Comparison of ENCODE assay signal across 13 cellular contexts in genomic region chr1:42439940-42440339, GRCh38. TPM values are rescaled to one million over a fixed set of nuclear protein-coding genes. Genes with fewer than 3 reads are reported as not detected.
DNase-seq lines count a peak whose midpoint lies in the region; ATAC-seq, FAIRE-seq and TF ChIP-seq lines count a peak whose summit lies in the region.
"Had no signal": no experiment of that assay in that cellular context is flagged by ENCODE, and none has a peak within 500 bp of the region (broad histone marks: within the 10 kb centered on the region; RNA-seq: fewer than 3 reads in every experiment).

No MANE protein-coding gene starts in this region.

- H4K20me1 ChIP-seq in HepG2 (ENCODE audit: insufficient read depth, low read length): no peaks in the 10 kb centered on the region

- H2AFZ ChIP-seq in HepG2 (ENCODE audit: low read length): no peak overlapping the region
- H2AFZ ChIP-seq: GM23338 had no signal

- 0% methylated on average over 2 of the region's 2 CpGs for WGBS in HepG2 (ENCODE audit: low lambda C conversion rate)

- FAIRE-seq in HepG2 (lab: Jason Lieb, UNC): no peak

- no peak for TF ChIP-seq POLR2A in HepG2 (IDR thresholded peaks at IDR 0.05; ENCODE audit: insufficient read depth in 1 of 2, low read depth in 2 of 2, low read length in 2 of 2)

- no peaks in the 10 kb centered on the region for H3K27me3 ChIP-seq in HepG2 (ENCODE audit: control insufficient read depth in 1 of 2, insufficient read depth in 2 of 2, low read length in 2 of 2)
- H3K27me3 ChIP-seq: spleen had no signal

- no peaks in the 10 kb centered on the region for H3K9me3 ChIP-seq in HepG2 (ENCODE audit: low read length)
- H3K9me3 ChIP-seq: spleen had no signal

- no peak for TF ChIP-seq RAD21 in HepG2 (CRISPR knock-in tag; IDR thresholded peaks at IDR 0.05)

- H3K4me1 ChIP-seq in HepG2 (ENCODE audit: insufficient read depth, low read length): 0 out of 2 replicates have a peak, but pooled peaks cover 5% of the 10 kb centered on the region
- H3K4me1 ChIP-seq: spleen had no signal

- TF ChIP-seq EP300 in HepG2 (IDR thresholded peaks at IDR 0.05; ENCODE audit: low read depth in 2 of 2, low read length in 2 of 2) (no peak; a peak in 1 of 4 replicates), HepG2 (CRISPR knock-in tag; IDR thresholded peaks at IDR 0.05; ENCODE audit: borderline replicate concordance) (no peak)

- H3K4me3 ChIP-seq in HepG2 (replicated peaks in 1 of 3; ENCODE audit: insufficient read depth in 1 of 3, low read depth in 2 of 3, low read length in 3 of 3): no peak overlapping the region
- H3K4me3 ChIP-seq: GM23338, spleen had no signal

- TF ChIP-seq CTCF in HepG2 (CRISPR knock-in tag; IDR thresholded peaks at IDR 0.05) (no peak), GM10248 (IDR thresholded peaks at IDR 0.05; ENCODE audit: control extremely low read depth, extremely low read depth, low read depth, missing control alignments) (no peak)

- intact Hi-C loops in HepG2 (cut with micrococcal nuclease; ENCODE audit: unreplicated experiment): no loop called here

- peak; percentile 57 for DNase-seq in Caki2 (ENCODE audit: low read depth)
- DNase-seq in M059J (ENCODE audit: low read depth): peak; percentile 68
- DNase-seq in dermis blood vessel endothelial cell: peak; percentile 73
- DNase-seq in HepG2 (ENCODE audit: low spot score): peak; percentile 35
- no peak for DNase-seq in activated naive CD4-positive, alpha-beta T cell treated with anti-CD3 and anti-CD28 coated beads, Interleukin-2, amount 50 U/mL, for 16 hours
- no peak for DNase-seq in anterior cingulate cortex (lab: John Stamatoyannopoulos, UW)
- DNase-seq in GM10248 (ENCODE audit: extremely low spot score): no peak
- DNase-seq in NK-92 (lab: John Stamatoyannopoulos, UW; ENCODE audit: unreplicated experiment): no peak
- DNase-seq: CD4-positive, alpha-beta memory T cell; effector memory CD4-positive, alpha-beta T cell; NCI-H2171; spleen had no signal

- no TSS peak for BruUV-seq in HepG2 (replicated peaks; lab: Mats Ljungman, UMichigan)

- H3K79me2 ChIP-seq in HepG2 (ENCODE audit: insufficient read depth, low read length): no peaks in the 10 kb centered on the region

- POLR2A ChIA-PET in HepG2 (lab: Yijun Ruan, JAX): no interaction called here
- POLR2A ChIA-PET in GM10248 (lab: Yijun Ruan, JAX): no interaction called here

- peak; percentile 28; the same call in 1 of the 3 replicates for ATAC-seq in HepG2
- ATAC-seq: GM23338 had no signal

- no peaks in the 10 kb centered on the region for H3K36me3 ChIP-seq in HepG2 (replicated peaks in 1 of 2; ENCODE audit: control insufficient read depth in 1 of 2, insufficient read depth in 2 of 2, low read length in 2 of 2)
- H3K36me3 ChIP-seq: spleen had no signal

- no peak overlapping the region for H3K27ac ChIP-seq in HepG2 (ENCODE audit: extremely low read length, insufficient read depth, low read length)
- H3K27ac ChIP-seq: spleen had no signal

- no peak overlapping the region; the same call in 1 of the 2 replicates for H3K4me2 ChIP-seq in HepG2 (ENCODE audit: low read depth, low read length)
- H3K4me2 ChIP-seq: GM23338 had no signal

- CTCF ChIA-PET in HepG2 (lab: Yijun Ruan, JAX; ENCODE audit: low intra/inter-chr PET ratio, low total read pairs): no interaction called here
- CTCF ChIA-PET in GM10248 (lab: Yijun Ruan, JAX): interaction anchor here (1.2 kb wide), 1 partner anchor 10 kb away, joined by 5 read pairs; no protein-coding TSS in a partner anchor

- in situ Hi-C loops in Caki2 (cut with HindIII; ENCODE audit: low pct_unique_long_range_greater_than_20kb, low sequenced_read_pairs) (no loop called here), HepG2 (cut with HindIII; ENCODE audit: extremely low pct_ligation_motif_present, low pct_unique_long_range_greater_than_20kb) (no loop called here)

- H3K9ac ChIP-seq in HepG2 (ENCODE audit: insufficient read depth, low read depth, low read length): no peak overlapping the region

RNA-seq across cellular contexts. Expression of gene ZMYND12, which starts 15.9 kb away (rescaled TPM):
- total RNA-seq in Caki2 (2014; rRNA removed; shearing (Covaris generic); ENCODE audit: low replicate concordance): 0.68 TPM in 1 of 2 replicates, not detected in the other
- 0.10 TPM in 1 of 2 replicates, not detected in the other for total RNA-seq in M059J (2014; rRNA removed; shearing (Covaris generic))
- total RNA-seq in dermis blood vessel endothelial cell (0.47 and 1.0 TPM in 2 replicates), HepG2 (2016; rRNA removed; fragmentation: Illumina TruSeq; extraction: Trizol) (0.13 TPM in 1 of 2 replicates, not detected in the other)
- total RNA-seq in HepG2 (2016; cell fraction: cytosol; rRNA removed; fragmentation: Illumina TruSeq; extraction: Trizol; ENCODE audit: low read depth): 0.18 and 0.51 TPM in 2 replicates
- 0.42 and 0.45 TPM in 2 replicates for total RNA-seq in HepG2 (2016; cell fraction: insoluble cytoplasmic fraction; rRNA removed; fragmentation: Illumina TruSeq; extraction: Trizol)
- total RNA-seq in HepG2 (2016; cell fraction: membrane; rRNA removed; fragmentation: Illumina TruSeq; extraction: Trizol): 0.21 and 0.65 TPM in 2 replicates
- total RNA-seq in HepG2 (2016; cell fraction: nucleus; rRNA removed; fragmentation: Illumina TruSeq; extraction: Trizol): not detected in 2 replicates
- 0.29 and 0.71 TPM in 2 replicates for polyA plus RNA-seq in HepG2 (2011; rRNA removed)
- polyA plus RNA-seq in HepG2 (2011; cell fraction: cytosol; rRNA removed): 0.16 and 0.18 TPM in 2 replicates
- 0.23 TPM in 1 of 2 replicates, not detected in the other for polyA plus RNA-seq in HepG2 (2011; cell fraction: nucleus; rRNA removed)
- polyA plus RNA-seq in HepG2 (2012): 0.15 and 0.20 TPM in 2 replicates
- 0.19 TPM in 1 of 2 replicates, not detected in the other for polyA plus RNA-seq in HepG2 (2016; cell fraction: cytosol; fragmentation: Illumina TruSeq; extraction: Trizol; ENCODE audit: low read depth)
- polyA plus RNA-seq in HepG2 (2016; cell fraction: insoluble cytoplasmic fraction; fragmentation: Illumina TruSeq; extraction: Trizol; ENCODE audit: low read depth): 0.37 and 0.66 TPM in 2 replicates
- 0.17 and 0.34 TPM in 2 replicates for polyA plus RNA-seq in HepG2 (2016; cell fraction: membrane; fragmentation: Illumina TruSeq; extraction: Trizol; ENCODE audit: low read depth)
- 0.44 TPM in 1 of 2 replicates, not detected in the other for polyA plus RNA-seq in HepG2 (2016; cell fraction: nucleus; fragmentation: Illumina TruSeq; extraction: Trizol; ENCODE audit: insufficient read depth, low read depth)
- not detected in 2 replicates for polyA minus RNA-seq in HepG2 (2011; rRNA and poly(A)+ RNA removed; ENCODE audit: low replicate concordance)
- polyA minus RNA-seq in HepG2 (2011; cell fraction: cytosol; rRNA and poly(A)+ RNA removed): not detected in 2 replicates
- 0.77 and 0.87 TPM in 2 replicates for polyA minus RNA-seq in HepG2 (2011; cell fraction: nucleus; rRNA and poly(A)+ RNA removed)

RNA-seq across cellular contexts. Expression of gene PPCS, which starts 16.4 kb away (rescaled TPM):
- total RNA-seq in Caki2 (2014; rRNA removed; shearing (Covaris generic); ENCODE audit: low replicate concordance): 78.7 and 101 TPM in 2 replicates
- 60.5 and 81.7 TPM in 2 replicates for total RNA-seq in M059J (2014; rRNA removed; shearing (Covaris generic))
- total RNA-seq in dermis blood vessel endothelial cell (46.9 and 53.8 TPM in 2 replicates), HepG2 (2016; rRNA removed; fragmentation: Illumina TruSeq; extraction: Trizol) (38.9 and 51.0 TPM in 2 replicates)
- total RNA-seq in HepG2 (2016; cell fraction: cytosol; rRNA removed; fragmentation: Illumina TruSeq; extraction: Trizol; ENCODE audit: low read depth): 12.3 and 12.7 TPM in 2 replicates
- total RNA-seq in HepG2 (2016; cell fraction: insoluble cytoplasmic fraction; rRNA removed; fragmentation: Illumina TruSeq; extraction: Trizol): 38.3 and 49.7 TPM in 2 replicates
- total RNA-seq in HepG2 (2016; cell fraction: membrane; rRNA removed; fragmentation: Illumina TruSeq; extraction: Trizol): 27.0 and 27.1 TPM in 2 replicates
- total RNA-seq in HepG2 (2016; cell fraction: nucleus; rRNA removed; fragmentation: Illumina TruSeq; extraction: Trizol): 23.3 and 25.2 TPM in 2 replicates
- polyA plus RNA-seq in HepG2 (2011; rRNA removed): 13.4 and 14.5 TPM in 2 replicates
- polyA plus RNA-seq in HepG2 (2011; cell fraction: cytosol; rRNA removed): 17.1 and 38.8 TPM in 2 replicates
- 42.9 and 45.6 TPM in 2 replicates for polyA plus RNA-seq in HepG2 (2011; cell fraction: nucleus; rRNA removed)
- polyA plus RNA-seq in HepG2 (2012): 20.9 and 33.5 TPM in 2 replicates
- polyA plus RNA-seq in HepG2 (2016; cell fraction: cytosol; fragmentation: Illumina TruSeq; extraction: Trizol; ENCODE audit: low read depth): 13.5 and 16.3 TPM in 2 replicates
- polyA plus RNA-seq in HepG2 (2016; cell fraction: insoluble cytoplasmic fraction; fragmentation: Illumina TruSeq; extraction: Trizol; ENCODE audit: low read depth): 52.5 and 57.6 TPM in 2 replicates
- 21.2 and 23.0 TPM in 2 replicates for polyA plus RNA-seq in HepG2 (2016; cell fraction: membrane; fragmentation: Illumina TruSeq; extraction: Trizol; ENCODE audit: low read depth)
- 34.2 and 34.7 TPM in 2 replicates for polyA plus RNA-seq in HepG2 (2016; cell fraction: nucleus; fragmentation: Illumina TruSeq; extraction: Trizol; ENCODE audit: insufficient read depth, low read depth)
- polyA minus RNA-seq in HepG2 (2011; rRNA and poly(A)+ RNA removed; ENCODE audit: low replicate concordance): 18.4 and 22.8 TPM in 2 replicates
- 8.9 and 11.3 TPM in 2 replicates for polyA minus RNA-seq in HepG2 (2011; cell fraction: cytosol; rRNA and poly(A)+ RNA removed)
- 17.1 and 19.1 TPM in 2 replicates for polyA minus RNA-seq in HepG2 (2011; cell fraction: nucleus; rRNA and poly(A)+ RNA removed)

RNA-seq across cellular contexts. Expression of gene CCDC30, which starts 23.1 kb away (rescaled TPM):
- total RNA-seq in Caki2 (2014; rRNA removed; shearing (Covaris generic); ENCODE audit: low replicate concordance): 0.17 and 2.6 TPM in 2 replicates
- total RNA-seq in M059J (2014; rRNA removed; shearing (Covaris generic)): 0.34 TPM in 1 of 2 replicates, not detected in the other
- total RNA-seq in dermis blood vessel endothelial cell (0.28 and 0.68 TPM in 2 replicates), HepG2 (2016; rRNA removed; fragmentation: Illumina TruSeq; extraction: Trizol) (0.77 and 1.2 TPM in 2 replicates)
- 0.26 and 0.91 TPM in 2 replicates for total RNA-seq in HepG2 (2016; cell fraction: cytosol; rRNA removed; fragmentation: Illumina TruSeq; extraction: Trizol; ENCODE audit: low read depth)
- 0.56 and 0.84 TPM in 2 replicates for total RNA-seq in HepG2 (2016; cell fraction: insoluble cytoplasmic fraction; rRNA removed; fragmentation: Illumina TruSeq; extraction: Trizol)
- 0.48 and 0.74 TPM in 2 replicates for total RNA-seq in HepG2 (2016; cell fraction: membrane; rRNA removed; fragmentation: Illumina TruSeq; extraction: Trizol)
- total RNA-seq in HepG2 (2016; cell fraction: nucleus; rRNA removed; fragmentation: Illumina TruSeq; extraction: Trizol): 1.5 and 2.3 TPM in 2 replicates
- polyA plus RNA-seq in HepG2 (2011; rRNA removed): 0.25 and 0.29 TPM in 2 replicates
- polyA plus RNA-seq in HepG2 (2011; cell fraction: cytosol; rRNA removed): 0.17 and 0.37 TPM in 2 replicates
- 0.76 and 1.2 TPM in 2 replicates for polyA plus RNA-seq in HepG2 (2011; cell fraction: nucleus; rRNA removed)
- polyA plus RNA-seq in HepG2 (2012): 0.66 and 1.2 TPM in 2 replicates
- polyA plus RNA-seq in HepG2 (2016; cell fraction: cytosol; fragmentation: Illumina TruSeq; extraction: Trizol; ENCODE audit: low read depth): 0.37 and 1.2 TPM in 2 replicates
- 0.90 and 1.1 TPM in 2 replicates for polyA plus RNA-seq in HepG2 (2016; cell fraction: insoluble cytoplasmic fraction; fragmentation: Illumina TruSeq; extraction: Trizol; ENCODE audit: low read depth)
- polyA plus RNA-seq in HepG2 (2016; cell fraction: membrane; fragmentation: Illumina TruSeq; extraction: Trizol; ENCODE audit: low read depth): 0.55 and 1.2 TPM in 2 replicates
- 4.6 and 5.3 TPM in 2 replicates for polyA plus RNA-seq in HepG2 (2016; cell fraction: nucleus; fragmentation: Illumina TruSeq; extraction: Trizol; ENCODE audit: insufficient read depth, low read depth)
- polyA minus RNA-seq in HepG2 (2011; rRNA and poly(A)+ RNA removed; ENCODE audit: low replicate concordance): 0.50 and 1.3 TPM in 2 replicates
- polyA minus RNA-seq in HepG2 (2011; cell fraction: cytosol; rRNA and poly(A)+ RNA removed): 0.89 TPM in 1 of 2 replicates, not detected in the other
- polyA minus RNA-seq in HepG2 (2011; cell fraction: nucleus; rRNA and poly(A)+ RNA removed): 3.7 and 5.3 TPM in 2 replicates

RNA-seq across cellular contexts. Expression of gene RIMKLA, which starts 59.3 kb away (rescaled TPM):
- total RNA-seq in Caki2 (2014; rRNA removed; shearing (Covaris generic); ENCODE audit: low replicate concordance): 7.8 and 11.5 TPM in 2 replicates
- total RNA-seq in M059J (2014; rRNA removed; shearing (Covaris generic)): not detected in 2 replicates
- total RNA-seq in dermis blood vessel endothelial cell: under 0.01 and 0.05 TPM in 2 replicates
- 2.5 and 4.1 TPM in 2 replicates for total RNA-seq in HepG2 (2016; rRNA removed; fragmentation: Illumina TruSeq; extraction: Trizol)
- 1.2 and 1.5 TPM in 2 replicates for total RNA-seq in HepG2 (2016; cell fraction: cytosol; rRNA removed; fragmentation: Illumina TruSeq; extraction: Trizol; ENCODE audit: low read depth)
- total RNA-seq in HepG2 (2016; cell fraction: insoluble cytoplasmic fraction; rRNA removed; fragmentation: Illumina TruSeq; extraction: Trizol): 2.2 and 3.3 TPM in 2 replicates
- total RNA-seq in HepG2 (2016; cell fraction: membrane; rRNA removed; fragmentation: Illumina TruSeq; extraction: Trizol): 3.9 and 4.5 TPM in 2 replicates
- 1.4 and 1.6 TPM in 2 replicates for total RNA-seq in HepG2 (2016; cell fraction: nucleus; rRNA removed; fragmentation: Illumina TruSeq; extraction: Trizol)
- polyA plus RNA-seq in HepG2 (2011; rRNA removed): 2.8 and 3.8 TPM in 2 replicates
- polyA plus RNA-seq in HepG2 (2011; cell fraction: cytosol; rRNA removed): 2.7 and 2.9 TPM in 2 replicates
- 0.90 and 2.2 TPM in 2 replicates for polyA plus RNA-seq in HepG2 (2011; cell fraction: nucleus; rRNA removed)
- polyA plus RNA-seq in HepG2 (2012): 2.4 and 5.1 TPM in 2 replicates
- polyA plus RNA-seq in HepG2 (2016; cell fraction: cytosol; fragmentation: Illumina TruSeq; extraction: Trizol; ENCODE audit: low read depth): 3.5 and 4.4 TPM in 2 replicates
- 1.6 and 2.1 TPM in 2 replicates for polyA plus RNA-seq in HepG2 (2016; cell fraction: insoluble cytoplasmic fraction; fragmentation: Illumina TruSeq; extraction: Trizol; ENCODE audit: low read depth)
- polyA plus RNA-seq in HepG2 (2016; cell fraction: membrane; fragmentation: Illumina TruSeq; extraction: Trizol; ENCODE audit: low read depth): 5.1 and 6.0 TPM in 2 replicates
- 0.63 and 2.0 TPM in 2 replicates for polyA plus RNA-seq in HepG2 (2016; cell fraction: nucleus; fragmentation: Illumina TruSeq; extraction: Trizol; ENCODE audit: insufficient read depth, low read depth)
- polyA minus RNA-seq in HepG2 (2011; rRNA and poly(A)+ RNA removed; ENCODE audit: low replicate concordance): 0.72 and 5.6 TPM in 2 replicates
- 2.1 and 2.6 TPM in 2 replicates for polyA minus RNA-seq in HepG2 (2011; cell fraction: cytosol; rRNA and poly(A)+ RNA removed)
- polyA minus RNA-seq in HepG2 (2011; cell fraction: nucleus; rRNA and poly(A)+ RNA removed): 2.5 and 3.0 TPM in 2 replicates

Comparison
In these comparisons a context has a peak if more than half of its experiments do, and no peak if none do; other contexts are left out.
1. DNase-seq: peak in Caki2 (single experiment), M059J (single experiment), dermis blood vessel endothelial cell (single experiment) and HepG2 (single experiment); none in activated naive CD4-positive, alpha-beta T cell treated with anti-CD3 and anti-CD28 coated beads, Interleukin-2, amount 50 U/mL, for 16 hours (single experiment), anterior cingulate cortex (0 of 58), GM10248 (single experiment) and NK-92 (single experiment).